2 cellular contexts compared by ENCODE assay signal in genomic region chr13:27621116-27621365, GRCh38.
TF ChIP-seq lines count a peak whose summit lies in the region.

No MANE protein-coding gene starts in this region.

TF ChIP-seq in HEK293T, 16 proteins besides CTCF, POLR2A, EP300 and RAD21 (continued from another document):
- peak; percentile 39; the same call in 1 of the 2 replicates for TF ChIP-seq L3MBTL2 (conservative IDR thresholded peaks at IDR 0.05)

TF ChIP-seq in HepG2, 621 proteins besides CTCF, POLR2A, EP300 and RAD21:
- 0 out of 2 replicates have a peak, but pooled peaks have one; percentile 22 for TF ChIP-seq ZBTB21 (CRISPR knock-in tag; IDR thresholded peaks at IDR 0.05)
- TF ChIP-seq TSC22D2 (CRISPR knock-in tag; IDR thresholded peaks at IDR 0.05; ENCODE audit: borderline replicate concordance), result no peak
- no peak for TF ChIP-seq EEA1 (CRISPR knock-in tag; IDR thresholded peaks at IDR 0.05; ENCODE audit: borderline replicate concordance)
- no peak for TF ChIP-seq MTF1 (CRISPR knock-in tag; IDR thresholded peaks at IDR 0.05)
- TF ChIP-seq GMEB1 (CRISPR knock-in tag; IDR thresholded peaks at IDR 0.05; ENCODE audit: borderline replicate concordance), result no peak
- no peak for TF ChIP-seq USF2 (IDR thresholded peaks at IDR 0.05; ENCODE audit: low read depth, low read length)
- TF ChIP-seq USF2 (CRISPR knock-in tag; IDR thresholded peaks at IDR 0.05; ENCODE audit: borderline replicate concordance), result 0 out of 2 replicates have a peak, but pooled peaks have one; percentile 70
- 0 out of 2 replicates have a peak, but pooled peaks have one; percentile 9 for TF ChIP-seq NKX3-1 (CRISPR knock-in tag; IDR thresholded peaks at IDR 0.05)
- TF ChIP-seq ZBTB42 (CRISPR knock-in tag; IDR thresholded peaks at IDR 0.05), result 0 out of 2 replicates have a peak, but pooled peaks have one; percentile 2
- TF ChIP-seq MXD3 (CRISPR knock-in tag; IDR thresholded peaks at IDR 0.05), result no peak
- no peak for TF ChIP-seq SCMH1 (CRISPR knock-in tag; IDR thresholded peaks at IDR 0.05; ENCODE audit: borderline replicate concordance)
- no peak for TF ChIP-seq ZNF232 (CRISPR knock-in tag; IDR thresholded peaks at IDR 0.05; ENCODE audit: borderline replicate concordance)
- no peak for TF ChIP-seq FOXK1 (CRISPR knock-in tag; IDR thresholded peaks at IDR 0.05; ENCODE audit: borderline replicate concordance, low read depth)
- no peak for TF ChIP-seq FUBP1 (CRISPR knock-in tag; IDR thresholded peaks at IDR 0.05; ENCODE audit: borderline replicate concordance)
- TF ChIP-seq AHDC1 (CRISPR knock-in tag; IDR thresholded peaks at IDR 0.05; ENCODE audit: borderline replicate concordance), result 0 out of 2 replicates have a peak, but pooled peaks have one; percentile 27
- TF ChIP-seq ZNF274 (CRISPR knock-in tag; IDR thresholded peaks at IDR 0.05), result 0 out of 2 replicates have a peak, but pooled peaks have one; percentile 12
- TF ChIP-seq ZNF737 (CRISPR knock-in tag; IDR thresholded peaks at IDR 0.05; ENCODE audit: borderline replicate concordance), result no peak
- no peak for TF ChIP-seq HINFP (CRISPR knock-in tag; IDR thresholded peaks at IDR 0.05; ENCODE audit: low read depth)
- TF ChIP-seq NR2F6 (IDR thresholded peaks at IDR 0.05), result no peak
- no peak for TF ChIP-seq NR2F6 (CRISPR knock-in tag; IDR thresholded peaks at IDR 0.05)
- no peak for TF ChIP-seq KLF16 (CRISPR knock-in tag; IDR thresholded peaks at IDR 0.05)
- no peak for TF ChIP-seq FOXP4 (CRISPR knock-in tag; IDR thresholded peaks at IDR 0.05)
- no peak for TF ChIP-seq ZNF256 (CRISPR knock-in tag; conservative IDR thresholded peaks at IDR 0.05)
- 0 out of 2 replicates have a peak, but pooled peaks have one; percentile 21 for TF ChIP-seq ZBTB37 (CRISPR knock-in tag; IDR thresholded peaks at IDR 0.05)
- TF ChIP-seq RBFOX2 (IDR thresholded peaks at IDR 0.05; ENCODE audit: low read depth, low read length), result no peak
